2 cellular contexts compared by ENCODE assay signal in the genomic region with DNA sequence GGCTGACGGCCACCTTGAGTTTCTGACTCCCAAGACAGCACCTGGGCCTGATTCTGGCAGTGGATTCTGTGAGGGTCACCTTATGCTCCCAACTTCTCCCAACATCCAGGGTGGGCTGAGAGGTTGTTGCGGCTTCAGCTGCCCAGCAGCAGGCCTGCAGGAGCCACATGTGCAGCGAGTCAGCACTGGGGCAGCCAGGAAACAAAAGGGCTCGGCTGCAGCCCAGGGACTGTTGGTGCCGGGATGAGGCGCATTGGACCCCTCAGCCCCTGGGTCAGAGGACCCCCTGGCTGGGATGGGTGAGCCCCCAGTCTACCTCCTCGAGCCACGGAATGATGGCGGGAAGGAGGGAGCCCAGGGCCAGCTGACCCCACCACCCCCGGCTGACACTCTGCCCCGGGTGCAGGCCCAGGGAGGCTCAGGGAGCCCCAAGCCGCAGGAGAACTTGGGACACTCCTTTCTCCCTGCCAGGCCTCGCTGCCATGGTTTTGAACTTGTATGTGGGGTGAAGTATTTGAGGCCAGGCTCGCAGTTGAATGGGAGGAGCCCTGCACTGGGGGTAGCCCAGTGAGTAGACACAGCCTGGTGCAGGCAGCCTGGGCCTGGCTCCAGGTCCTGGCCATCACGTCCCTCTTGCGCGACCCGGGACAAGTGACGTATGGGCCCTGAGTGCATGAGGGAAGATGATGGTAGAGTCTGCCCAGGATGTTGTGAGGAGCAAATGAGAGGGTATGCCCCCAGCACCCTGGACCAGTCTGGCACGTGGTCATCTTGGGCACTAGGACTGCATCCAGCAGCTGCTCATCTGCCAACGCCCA. TPM values are rescaled to one million over a fixed set of nuclear protein-coding genes. Genes with fewer than 3 reads are reported as not detected.
"Had no signal": no experiment of that assay in that cellular context is flagged by ENCODE, and none has a peak within 500 bp of the region (broad histone marks: within the 10 kb centered on the region; RNA-seq: fewer than 3 reads in every experiment).

No MANE protein-coding gene starts in this region.

RNA-seq across cellular contexts. Expression of gene SAXO2, which starts 51.5 kb away (rescaled TPM):
- total RNA-seq: activated T-helper 17 cell treated with anti-CD3 and anti-CD28 coated beads, Interleukin-2, amount 50 U/mL, for 72 hours; ascending aorta had no signal
